ENCODE assay signal across 8 cellular contexts in genomic region chr15:22838292-22839042, GRCh38. TPM values are rescaled to one million over a fixed set of nuclear protein-coding genes. Genes with fewer than 3 reads are reported as not detected.
A peak's percentile ranks its signal among the peaks of the same experiment; 100 is the strongest.
DNase-seq lines count a peak whose midpoint lies in the region; ATAC-seq, FAIRE-seq and TF ChIP-seq lines count a peak whose summit lies in the region.

Gene NIPA2 (plus strand): TSS chr15:22838666. CDS start chr15:22851732, 13,066 bp downstream.

- H3K9me1 ChIP-seq in endothelial cell of umbilical vein (replicated peaks; ENCODE audit: control insufficient read depth, extremely low read depth, insufficient read depth, low read length) = no peaks in the 10 kb centered on the region

- no peak for FAIRE-seq in D721Med (lab: Jason Lieb, UNC)
- FAIRE-seq in endothelial cell of umbilical vein (lab: Jason Lieb, UNC) = peak; percentile 96

- H3K9me3 ChIP-seq in OCI-LY7 (ENCODE audit: low read length) = no peaks in the 10 kb centered on the region
- H3K9me3 ChIP-seq in endothelial cell of umbilical vein (replicated peaks; ENCODE audit: control insufficient read depth, insufficient read depth, low read length) = no peaks in the 10 kb centered on the region

- peak; percentile 71 for DNase-seq in D721Med (ENCODE audit: insufficient read length, low spot score)
- peak; percentile 80 for DNase-seq in HuH-7.5 (ENCODE audit: low spot score)
- DNase-seq in OCI-LY7 (ENCODE audit: low spot score) = peak; percentile 98
- DNase-seq in activated T-cell treated with anti-CD3 and anti-CD28 coated beads for 1 hour (ENCODE audit: low read depth) = peak; percentile 99
- peak; percentile 99 for DNase-seq in endothelial cell of umbilical vein (ENCODE audit: low read depth, low spot score)
- peak; percentile 97 for DNase-seq in middle frontal gyrus (ENCODE audit: extremely low spot score, low spot score)
- peak; percentile 98 for DNase-seq in stimulated activated CD8-positive, alpha-beta memory T cell treated with anti-CD3 and anti-CD28 coated beads, Interleukin-2, amount 100 ng/mL, for 48 hours (ENCODE audit: low read depth in 2 of 2)

- H3K27ac ChIP-seq in OCI-LY7 (ENCODE audit: low read depth, low read length, poor library complexity, severe bottlenecking) (peak within 1 kb of the TSS; percentile 99), endothelial cell of umbilical vein (ENCODE audit: insufficient read depth, low read depth, low read length) (peak within 1 kb of the TSS; percentile 92)

- H3K27me3 ChIP-seq in endothelial cell of umbilical vein (ENCODE audit: control insufficient read depth in 2 of 2, insufficient read depth in 2 of 2, low read length in 2 of 2) = no peaks in the 10 kb centered on the region

- TF ChIP-seq POLR2A in endothelial cell of umbilical vein (IDR thresholded peaks at IDR 0.05; ENCODE audit: low read depth, low read length) = peak; percentile 66

- H3K4me1 ChIP-seq in OCI-LY7 (ENCODE audit: insufficient read depth, low read length, poor library complexity, severe bottlenecking) (peaks cover 22% of the 10 kb centered on the region), endothelial cell of umbilical vein (ENCODE audit: control insufficient read depth, extremely low read depth, insufficient read depth, low read length) (peaks cover 15% of the 10 kb centered on the region)

- H3K4me2 ChIP-seq in OCI-LY7 (ENCODE audit: low read length) (peak within 1 kb of the TSS; percentile 94), endothelial cell of umbilical vein (ENCODE audit: insufficient read depth, low read length) (peak within 1 kb of the TSS; percentile 96)

- ATAC-seq in GM21526 (IDR thresholded peaks at IDR 0.05; ENCODE audit: low FRiP score, unreplicated experiment) = peak; percentile 84

- H3K9ac ChIP-seq in endothelial cell of umbilical vein (replicated peaks; ENCODE audit: extremely low read depth, insufficient read depth, low read length) = peak within 1 kb of the TSS; percentile 88

- CTCF ChIA-PET in OCI-LY7 (lab: Charles Lee; ENCODE audit: unreplicated experiment) = no interaction called here
- CTCF ChIA-PET in endothelial cell of umbilical vein (lab: Charles Lee) = interaction anchor here (0.6 to 1.8 kb wide), 3 partner anchors 13 to 198 kb away, joined by 3 to 6 read pairs (median 3); no protein-coding TSS in a partner anchor

- peaks cover 30% of the 10 kb centered on the region for H3K36me3 ChIP-seq in OCI-LY7 (ENCODE audit: insufficient read depth, low read length)
- H3K36me3 ChIP-seq in endothelial cell of umbilical vein (ENCODE audit: control insufficient read depth in 2 of 2, extremely low read depth in 1 of 2, insufficient read depth in 2 of 2, low read length in 2 of 2) = peaks cover 2 to 5% of the 10 kb centered on the region in 2 experiments

- H3K79me2 ChIP-seq in OCI-LY7 (ENCODE audit: insufficient read depth, low read depth, low read length) = peaks cover 49% of the 10 kb centered on the region
- peaks cover 46% of the 10 kb centered on the region for H3K79me2 ChIP-seq in endothelial cell of umbilical vein (ENCODE audit: control insufficient read depth, insufficient read depth, low read length)

- POLR2A ChIA-PET in OCI-LY7 (lab: Charles Lee) = interaction anchor here (0.9 to 2.5 kb wide), 4 partner anchors 9 to 51 kb away, joined by 4 to 25 read pairs (median 5); no protein-coding TSS in a partner anchor
- POLR2A ChIA-PET in endothelial cell of umbilical vein (lab: Charles Lee) = interaction anchor here (0.6 to 1.0 kb wide), 4 partner anchors 8 to 395 kb away, joined by 3 to 4 read pairs (median 3); partner anchors contain the start of gene NIPA1

- BruUV-seq in OCI-LY7 (replicated peaks; lab: Mats Ljungman, UMichigan) = no TSS peak
- no TSS peak for BruUV-seq in endothelial cell of umbilical vein (replicated peaks; lab: Mats Ljungman, UMichigan)

- H2AFZ ChIP-seq in OCI-LY7 (ENCODE audit: low read length) (peak within 1 kb of the TSS; percentile 73), endothelial cell of umbilical vein (ENCODE audit: low read depth, low read length) (peak within 1 kb of the TSS; percentile 92)

- TF ChIP-seq CTCF in D721Med (IDR thresholded peaks at IDR 0.05; ENCODE audit: insufficient read depth, missing control alignments) = no peak
- TF ChIP-seq CTCF in OCI-LY7 (conservative IDR thresholded peaks at IDR 0.05; ENCODE audit: low read length) = no peak
- peak in 1 of 2 donors; percentile 12 for TF ChIP-seq CTCF in endothelial cell of umbilical vein (IDR thresholded peaks at IDR 0.05; ENCODE audit: extremely low read depth in 1 of 2, insufficient read depth in 1 of 2, low read depth in 1 of 2, low read length in 2 of 2)

- H3K4me3 ChIP-seq in OCI-LY7 (ENCODE audit: low read depth, low read length, poor library complexity, severe bottlenecking) (peak within 1 kb of the TSS; percentile 93), endothelial cell of umbilical vein (replicated peaks in 1 of 3; ENCODE audit: insufficient read depth in 1 of 3, low read depth in 1 of 3, low read length in 3 of 3) (peak within 1 kb of the TSS; percentile 69 to 98 (median 87))

- dilution Hi-C loops in endothelial cell of umbilical vein (cut with MboI; ENCODE audit: extremely low pct_ligation_motif_present, low sequenced_read_pairs) = no loop called here

- peaks cover 22% of the 10 kb centered on the region for H4K20me1 ChIP-seq in OCI-LY7 (ENCODE audit: insufficient read depth, low read length)
- peaks cover 4% of the 10 kb centered on the region for H4K20me1 ChIP-seq in endothelial cell of umbilical vein (replicated peaks; ENCODE audit: control insufficient read depth, extremely low read depth, insufficient read depth, low read length)

- intact Hi-C loops in OCI-LY7 (cut with micrococcal nuclease; ENCODE audit: unreplicated experiment) = loop anchor here (2.0 kb wide), 1 partner anchor 52 kb away; the partner anchor contains the start of gene NIPA1
- intact Hi-C loops in endothelial cell of umbilical vein (cut with micrococcal nuclease) = loop anchor here (1.0 to 2.0 kb wide), 2 partner anchors 51 to 140 kb away; no protein-coding TSS in a partner anchor

- H3K9me2 ChIP-seq in OCI-LY7 (ENCODE audit: insufficient read depth, low read length) = no peaks in the 10 kb centered on the region

TF ChIP-seq in endothelial cell of umbilical vein, 7 proteins besides CTCF, POLR2A, EP300 and RAD21:
- TF ChIP-seq POLR2AphosphoS5 (IDR thresholded peaks at IDR 0.05; ENCODE audit: insufficient read depth, low read depth, low read length) = peak; percentile 31
- no peak for TF ChIP-seq JUN (IDR thresholded peaks at IDR 0.05; ENCODE audit: borderline replicate concordance, insufficient read depth, insufficient read length, low read depth)
- TF ChIP-seq, protein P1, sequence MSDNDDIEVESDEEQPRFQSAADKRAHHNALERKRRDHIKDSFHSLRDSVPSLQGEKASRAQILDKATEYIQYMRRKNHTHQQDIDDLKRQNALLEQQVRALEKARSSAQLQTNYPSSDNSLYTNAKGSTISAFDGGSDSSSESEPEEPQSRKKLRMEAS (IDR thresholded peaks at IDR 0.05; ENCODE audit: insufficient read depth, insufficient read length) = no peak

RNA-seq across cellular contexts. Expression of gene NIPA2, which starts in this region (rescaled TPM):
- total RNA-seq in OCI-LY7 (2014; rRNA removed; shearing (Covaris generic)) = 112 and 126 TPM in 2 replicates
- 78.1 and 96.1 TPM in 2 replicates for total RNA-seq in OCI-LY7 (2022)
- total RNA-seq in endothelial cell of umbilical vein = 72.9 and 75.7 TPM in 2 replicates
- 37.9 and 55.2 TPM in 2 replicates for polyA plus RNA-seq in endothelial cell of umbilical vein
- polyA plus RNA-seq in endothelial cell of umbilical vein (2011; cell fraction: cytosol; rRNA removed) = 34.7 and 39.3 TPM in 2 replicates
- 20.8 and 34.8 TPM in 2 replicates for polyA plus RNA-seq in endothelial cell of umbilical vein (2011; cell fraction: nucleus; rRNA removed)
- 58.7 and 73.1 TPM in 2 replicates for polyA plus RNA-seq in endothelial cell of umbilical vein (2012)
- polyA minus RNA-seq in endothelial cell of umbilical vein = 47.6 and 52.3 TPM in 2 replicates
- polyA minus RNA-seq in endothelial cell of umbilical vein (2011; cell fraction: cytosol; rRNA and poly(A)+ RNA removed) = 60.6 TPM
- polyA minus RNA-seq in endothelial cell of umbilical vein (2011; cell fraction: nucleus; rRNA and poly(A)+ RNA removed) = 27.7 and 32.2 TPM in 2 replicates

Comparison
In these comparisons a context has a peak if more than half of its experiments do, and no peak if none do; other contexts are left out.
1. Peak in every context shown above with its lines: DNase-seq, ATAC-seq, H3K4me3 ChIP-seq and H3K27ac ChIP-seq.